In the genomic region with DNA sequence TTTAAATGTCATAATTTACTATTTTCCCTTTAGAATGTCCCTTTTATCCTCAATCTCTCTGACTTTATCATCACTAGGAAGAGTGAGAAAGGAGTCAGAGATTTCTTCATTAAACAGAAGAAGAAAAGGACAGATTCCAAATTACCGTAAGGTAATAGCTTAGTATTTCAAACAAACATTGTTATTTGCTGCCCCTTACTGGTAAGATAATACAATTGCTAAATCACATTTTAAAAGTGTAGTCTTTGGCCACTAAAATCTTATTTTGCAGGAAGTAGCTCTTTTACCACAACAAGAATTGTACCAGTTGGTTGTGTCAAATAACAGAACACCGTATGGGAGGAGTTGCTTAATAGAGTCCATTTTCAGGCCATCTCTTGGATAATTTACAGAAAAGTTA, we compare ENCODE assay signal across 8 cellular contexts. TPM values are rescaled to one million over a fixed set of nuclear protein-coding genes. Genes with fewer than 3 reads are reported as not detected.
A peak's percentile ranks its signal among the peaks of the same experiment; 100 is the strongest.
DNase-seq lines count a peak whose midpoint lies in the region; ATAC-seq and TF ChIP-seq lines count a peak whose summit lies in the region.

No MANE protein-coding gene starts in this region.

- CTCF ChIA-PET in activated B cell treated with CpG ODN at 0.5 μM for 24 hours (lab: Charles Lee), result interaction anchor here (1.1 to 3.1 kb wide), 8 partner anchors 8 to 706 kb away, joined by 3 to 56 read pairs (median 8); no protein-coding TSS in a partner anchor
- CTCF ChIA-PET in activated CD4-positive, alpha-beta T cell treated with anti-CD3 and anti-CD28 coated beads, Interleukin-2, amount 10 ng/mL, durations not matched to agents 7 days and 5 days (lab: Charles Lee), result interaction anchor here (1.2 kb wide), 1 partner anchor 24 kb away, joined by 3 read pairs; no protein-coding TSS in a partner anchor

- no peaks in the 10 kb centered on the region for H3K27me3 ChIP-seq in cardiac muscle cell

- no peaks in the 10 kb centered on the region for H3K36me3 Mint-ChIP-seq in activated B cell treated with CpG ODN at 0.5 μM for 24 hours (ENCODE audit: low read depth)
- H3K36me3 Mint-ChIP-seq in activated CD4-positive, alpha-beta T cell treated with anti-CD3 and anti-CD28 coated beads, Interleukin-2, amount 10 ng/mL, durations not matched to agents 7 days and 5 days (ENCODE audit: low read depth), result no peaks in the 10 kb centered on the region

- no peak overlapping the region for H3K4me3 Mint-ChIP-seq in activated B cell treated with CpG ODN at 0.5 μM for 24 hours
- H3K4me3 Mint-ChIP-seq in activated CD4-positive, alpha-beta T cell treated with anti-CD3 and anti-CD28 coated beads, Interleukin-2, amount 10 ng/mL, durations not matched to agents 7 days and 5 days, result no peak overlapping the region

- H3K36me3 ChIP-seq in cardiac muscle cell, result no peaks in the 10 kb centered on the region

- no peaks in the 10 kb centered on the region for H3K9me3 ChIP-seq in cardiac muscle cell (ENCODE audit: low read depth)

- H3K27me3 Mint-ChIP-seq in activated B cell treated with CpG ODN at 0.5 μM for 24 hours, result no peaks in the 10 kb centered on the region
- H3K27me3 Mint-ChIP-seq in activated CD4-positive, alpha-beta T cell treated with anti-CD3 and anti-CD28 coated beads, Interleukin-2, amount 10 ng/mL, durations not matched to agents 7 days and 5 days, result peaks cover 11% of the 10 kb centered on the region

- peak; percentile 40 for ATAC-seq in activated B cell treated with CpG ODN at 0.5 μM for 24 hours (ENCODE audit: low read depth)

- no peak overlapping the region for H3K27ac ChIP-seq in cardiac muscle cell

- H3K4me1 ChIP-seq in cardiac muscle cell (ENCODE audit: low read depth), result no peaks in the 10 kb centered on the region

- no peak overlapping the region for H3K4me3 ChIP-seq in cardiac muscle cell

- DNase-seq in cardiac muscle cell (ENCODE audit: low read depth in 1 of 2, low spot score in 1 of 2) (peak; percentile 12 to 55), cardiac septum (ENCODE audit: low spot score) (no peak), HT1080 (ENCODE audit: low read depth) (peak; percentile 18), activated B cell treated with CpG ODN at 0.5 μM for 24 hours (no peak), left kidney (ENCODE audit: low read depth, low spot score) (peak; percentile 53), mucosa of gallbladder (ENCODE audit: low spot score) (no peak)
- DNase-seq in activated CD4-positive, alpha-beta T cell treated with anti-CD3 and anti-CD28 coated beads, Interleukin-2, amount 50 U/mL, for 48 hours, result no peak
- DNase-seq in activated CD4-positive, alpha-beta T cell treated with anti-CD3 and anti-CD28 coated beads, Interleukin-2, amount 10 ng/mL, durations not matched to agents 7 days and 5 days, result no peak

- TF ChIP-seq CTCF in cardiac muscle cell (IDR thresholded peaks at IDR 0.05; ENCODE audit: low read depth, low read length) (peak; percentile 40), activated B cell treated with CpG ODN at 0.5 μM for 24 hours (IDR thresholded peaks at IDR 0.05) (no peak)

- H3K27ac Mint-ChIP-seq in activated B cell treated with CpG ODN at 0.5 μM for 24 hours, result no peak overlapping the region
- H3K27ac Mint-ChIP-seq in activated CD4-positive, alpha-beta T cell treated with anti-CD3 and anti-CD28 coated beads, Interleukin-2, amount 10 ng/mL, durations not matched to agents 7 days and 5 days, result no peak overlapping the region

- H3K9me3 Mint-ChIP-seq in activated B cell treated with CpG ODN at 0.5 μM for 24 hours, result no peaks in the 10 kb centered on the region
- H3K9me3 Mint-ChIP-seq in activated CD4-positive, alpha-beta T cell treated with anti-CD3 and anti-CD28 coated beads, Interleukin-2, amount 10 ng/mL, durations not matched to agents 7 days and 5 days, result no peaks in the 10 kb centered on the region

- POLR2A ChIA-PET in activated B cell treated with CpG ODN at 0.5 μM for 24 hours (lab: Charles Lee), result no interaction called here
- POLR2A ChIA-PET in activated CD4-positive, alpha-beta T cell treated with anti-CD3 and anti-CD28 coated beads, Interleukin-2, amount 10 ng/mL, durations not matched to agents 7 days and 5 days (lab: Charles Lee), result no interaction called here

- intact Hi-C loops in cardiac septum (cut with DNase I) (loop anchor here (2.0 to 10.0 kb wide), 3 partner anchors 44 to 240 kb away; no protein-coding TSS in a partner anchor), activated B cell treated with CpG ODN at 0.5 μM for 24 hours (cut with micrococcal nuclease) (loop anchor here (1.0 to 2.0 kb wide), 3 partner anchors 8 to 744 kb away; no protein-coding TSS in a partner anchor)

- peaks cover 17% of the 10 kb centered on the region for H3K4me1 Mint-ChIP-seq in activated B cell treated with CpG ODN at 0.5 μM for 24 hours
- peaks cover 22% of the 10 kb centered on the region for H3K4me1 Mint-ChIP-seq in activated CD4-positive, alpha-beta T cell treated with anti-CD3 and anti-CD28 coated beads, Interleukin-2, amount 10 ng/mL, durations not matched to agents 7 days and 5 days

RNA-seq across cellular contexts. Expression of a gene that starts 53.7 kb away (rescaled TPM):
- total RNA-seq in cardiac muscle cell, result 36.8 and 46.7 TPM in 2 replicates
- polyA plus RNA-seq in cardiac muscle cell, result 46.8 and 63.8 TPM in 2 replicates
- 48.5 TPM for total RNA-seq in cardiac septum
- total RNA-seq in HT1080 (2014; rRNA removed; shearing (Covaris generic)), result 42.8 and 51.0 TPM in 2 replicates
- 55.7 and 69.0 TPM in 2 replicates for polyA plus RNA-seq in HT1080 (2015; cell fraction: cytosol; rRNA removed)
- 98.4 and 104 TPM in 2 replicates for polyA plus RNA-seq in HT1080 (2015; cell fraction: nucleus; rRNA removed)
- total RNA-seq in activated B cell treated with CpG ODN at 0.5 μM for 24 hours, result 84.6 and 90.8 TPM in 2 replicates
- total RNA-seq in mucosa of gallbladder, result 68.9 TPM
- 100 to 1,000 TPM; 108 to 128 TPM for total RNA-seq in activated CD4-positive, alpha-beta T cell treated with anti-CD3 and anti-CD28 coated beads, Interleukin-2, amount 10 ng/mL, durations not matched to agents 7 days and 5 days

RNA-seq across cellular contexts. Expression of a gene that starts 54.0 kb away (rescaled TPM):
- total RNA-seq in cardiac muscle cell, result 12.0 TPM in 2 replicates
- polyA plus RNA-seq in cardiac muscle cell, result 13.1 and 13.6 TPM in 2 replicates
- total RNA-seq in cardiac septum, result 14.7 TPM
- total RNA-seq in HT1080 (2014; rRNA removed; shearing (Covaris generic)), result 5.4 TPM in 2 replicates
- 6.7 and 8.3 TPM in 2 replicates for polyA plus RNA-seq in HT1080 (2015; cell fraction: cytosol; rRNA removed)
- polyA plus RNA-seq in HT1080 (2015; cell fraction: nucleus; rRNA removed), result 13.8 and 17.0 TPM in 2 replicates
- 11.2 and 13.6 TPM in 2 replicates for total RNA-seq in activated B cell treated with CpG ODN at 0.5 μM for 24 hours
- 21.6 TPM for total RNA-seq in mucosa of gallbladder
- total RNA-seq in activated CD4-positive, alpha-beta T cell treated with anti-CD3 and anti-CD28 coated beads, Interleukin-2, amount 10 ng/mL, durations not matched to agents 7 days and 5 days, result 10 to 100 TPM; 25.3 to 25.4 TPM

Comparison
In these comparisons a context has a peak if more than half of its experiments do, and no peak if none do; other contexts are left out.
1. DNase-seq: peak in cardiac muscle cell (2 of 2), HT1080 (single experiment) and left kidney (single experiment); none in cardiac septum (single experiment), activated B cell treated with CpG ODN at 0.5 μM for 24 hours (single experiment), mucosa of gallbladder (single experiment), activated CD4-positive, alpha-beta T cell treated with anti-CD3 and anti-CD28 coated beads, Interleukin-2, amount 50 U/mL, for 48 hours (0 of 2) and activated CD4-positive, alpha-beta T cell treated with anti-CD3 and anti-CD28 coated beads, Interleukin-2, amount 10 ng/mL, durations not matched to agents 7 days and 5 days (single experiment).